In the genomic region with DNA sequence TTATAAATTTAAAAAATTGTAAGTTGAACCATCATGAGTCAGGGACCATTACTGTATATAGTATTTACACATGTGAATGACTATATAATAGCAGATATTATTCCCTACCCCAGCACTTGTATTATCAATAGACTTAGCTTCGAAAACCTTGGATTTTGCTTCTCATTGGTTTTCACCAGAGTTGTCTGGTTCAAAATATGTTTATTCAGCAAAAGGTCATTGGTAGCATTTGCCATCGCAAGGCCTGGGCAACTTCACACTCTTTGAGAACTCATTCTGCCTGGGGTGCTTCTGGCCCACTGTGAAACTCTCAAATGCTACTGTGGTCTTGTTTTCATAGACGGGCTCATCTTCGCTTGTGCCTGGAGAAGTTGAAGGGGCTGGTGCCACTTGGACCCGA, we compare ENCODE assay signal across 11 cellular contexts.
"Had no signal": no experiment of that assay in that cellular context is flagged by ENCODE, and none has a peak within 500 bp of the region (broad histone marks: within the 10 kb centered on the region; RNA-seq: fewer than 3 reads in every experiment).

No MANE protein-coding gene starts in this region.

- H3K27me3 ChIP-seq: sigmoid colon had no signal

- H3K4me1 ChIP-seq: sigmoid colon had no signal

- FAIRE-seq: bronchial epithelial cell, urothelium cell line had no signal

- ATAC-seq: activated CD8-positive, alpha-beta T cell treated with anti-CD3 and anti-CD28 coated beads, Interleukin-2, amount 10 ng/mL, durations not matched to agents 7 days and 5 days; stimulated activated memory B cell treated with anti-CD40 and anti-IgM and Interleukin-4, amounts not matched to agents 10 μg/mL and 1 μg/mL and 100 μg/mL, for 72 hours had no signal

- H3K9me3 ChIP-seq: sigmoid colon had no signal

- H3K4me3 ChIP-seq: sigmoid colon had no signal

- DNase-seq: activated CD4-positive, alpha-beta T cell treated with anti-CD3 and anti-CD28 coated beads for 4 hours; activated CD8-positive, alpha-beta memory T cell treated with anti-CD3 and anti-CD28 coated beads, Interleukin-2, amount 50 U/mL, for 4 hours; activated CD8-positive, alpha-beta T cell treated with anti-CD3 and anti-CD28 coated beads, Interleukin-2, amount 10 ng/mL, durations not matched to agents 7 days and 5 days; activated naive CD8-positive, alpha-beta T cell treated with anti-CD3 and anti-CD28 coated beads, Interleukin-2, amount 10 ng/mL, durations not matched to agents 7 days and 5 days; anterior cingulate cortex; left ventricle myocardium superior; mesendoderm; sigmoid colon had no signal
